8 cellular contexts compared by ENCODE assay signal in the genomic region with DNA sequence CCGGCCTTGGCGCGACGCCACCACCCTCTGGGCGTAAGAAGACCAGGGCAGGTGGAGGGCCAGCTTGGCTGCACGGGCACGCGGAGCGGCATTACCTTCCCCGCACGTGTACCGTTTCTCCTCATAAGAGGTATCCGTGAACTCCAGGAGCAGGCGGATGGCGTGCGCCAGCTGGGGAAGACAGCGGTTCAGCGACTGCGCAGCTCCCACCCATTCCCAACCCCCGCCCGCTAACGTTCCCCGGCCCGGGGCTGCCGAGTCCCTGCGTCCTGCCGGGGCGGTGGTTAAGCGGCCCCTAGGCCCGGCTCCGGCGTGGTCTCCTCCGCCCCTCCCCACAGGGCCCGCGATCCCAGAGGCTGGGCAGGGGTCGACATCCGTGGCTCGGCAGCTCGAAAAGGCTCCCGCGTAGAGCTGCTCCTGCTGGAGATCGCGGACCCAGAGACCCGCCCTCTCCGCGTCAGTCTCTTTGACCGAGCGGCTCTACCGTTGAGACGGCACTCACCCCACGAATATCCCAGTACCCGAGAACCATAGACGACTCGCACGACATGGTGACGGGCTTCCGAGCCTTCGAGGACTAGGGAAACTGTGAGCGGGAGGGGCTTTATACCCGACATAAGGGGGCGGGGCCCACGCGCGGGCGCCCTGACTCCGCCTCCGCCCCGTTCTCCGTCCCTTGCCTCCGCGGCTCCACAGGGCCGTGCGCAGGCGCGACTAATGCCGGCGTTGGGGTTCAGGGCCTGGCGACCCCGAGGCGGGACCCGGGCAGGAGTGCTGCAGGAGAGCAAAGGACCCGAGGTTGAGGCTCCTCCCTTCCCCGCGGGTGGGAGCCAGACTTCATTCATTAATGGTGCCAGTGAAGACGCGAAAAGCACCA. TPM values are rescaled to one million over a fixed set of nuclear protein-coding genes. Genes with fewer than 3 reads are reported as not detected.
DNase-seq lines count a peak whose midpoint lies in the region; ATAC-seq and TF ChIP-seq lines count a peak whose summit lies in the region.

No MANE protein-coding gene starts in this region.

- no peak for TF ChIP-seq CTCF in CD8-positive, alpha-beta T cell (IDR thresholded peaks at IDR 0.05)
- TF ChIP-seq CTCF in heart right ventricle (IDR thresholded peaks at IDR 0.05) (no peak), tibial nerve (IDR thresholded peaks at IDR 0.05) (no peak)

- WGBS in heart right ventricle, 2 donors: 1% methylated on average over 83 to 86 of the region's 86 CpGs
- 2% methylated on average over 69 of the region's 86 CpGs; no CpG with 5 or more reads in 1 of the 2 donors for WGBS in tibial nerve, 2 donors

- H3K27me3 ChIP-seq in CD8-positive, alpha-beta T cell (ENCODE audit: insufficient read depth, low read length): no peaks in the 10 kb centered on the region
- H3K27me3 ChIP-seq in adipocyte (replicated peaks; ENCODE audit: control insufficient read depth, insufficient read depth, low read length): peaks cover 12% of the 10 kb centered on the region
- peaks cover 0 to 15% (median 0%) of the 10 kb centered on the region in 7 donors for H3K27me3 ChIP-seq in heart right ventricle
- no peaks in the 10 kb centered on the region for H3K27me3 ChIP-seq in tibial nerve

- no peaks in the 10 kb centered on the region for H3K36me3 ChIP-seq in CD8-positive, alpha-beta T cell (ENCODE audit: insufficient read depth, low read length)
- H3K36me3 ChIP-seq in adipocyte (ENCODE audit: control insufficient read depth, insufficient read depth, low read length, severe bottlenecking) (peaks cover 6% of the 10 kb centered on the region), heart right ventricle (peaks cover 0 to 29% (median 12%) of the 10 kb centered on the region in 9 donors), tibial nerve (peaks cover 0 to 26% (median 0%) of the 10 kb centered on the region in 3 donors)

- intact Hi-C loops in CD8-positive, alpha-beta T cell (cut with DNase I, micrococcal nuclease): loop anchor here (1.0 to 5.0 kb wide), 6 partner anchors 53 to 258 kb away; a partner anchor contains a TSS
- intact Hi-C loops in heart right ventricle (cut with DNase I): loop anchor here in 2 of 10 donors (5.0 kb wide), 1 partner anchor 32 kb away; no protein-coding TSS in a partner anchor

- H3K4me1 ChIP-seq in CD8-positive, alpha-beta T cell (ENCODE audit: insufficient read depth, low read length): peaks cover 13% of the 10 kb centered on the region
- no peaks in the 10 kb centered on the region for H3K4me1 ChIP-seq in adipocyte (ENCODE audit: control insufficient read depth, insufficient read depth, low read length)
- H3K4me1 ChIP-seq in heart right ventricle: peaks cover 0 to 19% (median 13%) of the 10 kb centered on the region in 9 donors
- peaks cover 0 to 20% (median 2%) of the 10 kb centered on the region in 4 donors for H3K4me1 ChIP-seq in tibial nerve

- peak; percentile 97 for ATAC-seq in CD8-positive, alpha-beta T cell
- ATAC-seq in GM21528 (IDR thresholded peaks at IDR 0.05; ENCODE audit: low FRiP score, unreplicated experiment) (peak; percentile 64), T-cell (replicated peaks in 1 of 4) (peak; percentile 96 to 98 (median 97)), heart right ventricle (peak; percentile 95 to 99 (median 98))

- H3K27ac Mint-ChIP-seq in CD8-positive, alpha-beta T cell: peak overlapping the region; percentile 89
- peak overlapping the region; percentile 49 to 90 for H3K27ac Mint-ChIP-seq in T-cell

- H3K9ac ChIP-seq in adipocyte (ENCODE audit: low read length): peak overlapping the region; percentile 75

- H3K4me3 Mint-ChIP-seq in CD8-positive, alpha-beta T cell: peak overlapping the region; percentile 92
- H3K4me3 Mint-ChIP-seq in T-cell: peak overlapping the region; percentile 69 to 88 (median 85)

- peaks cover 3% of the 10 kb centered on the region for H3K27me3 Mint-ChIP-seq in CD8-positive, alpha-beta T cell (ENCODE audit: low read depth)
- H3K27me3 Mint-ChIP-seq in T-cell: peaks cover 0 to 12% of the 10 kb centered on the region in 2 donors

- DNase-seq in CD8-positive, alpha-beta T cell: peak; percentile 59 to 91 (median 78)
- DNase-seq in LoVo (ENCODE audit: low spot score) (peak; percentile 56), T-cell (peak; percentile 52 to 88 (median 76)), adipocyte (ENCODE audit: low read depth) (peak; percentile 92), heart right ventricle (peak; percentile 82 to 86), pons (ENCODE audit: low spot score) (peak; percentile 49), tibial nerve (ENCODE audit: low spot score in 2 of 2) (peak; percentile 61 to 73)

- peak overlapping the region; percentile 82 for H3K4me3 ChIP-seq in CD8-positive, alpha-beta T cell (ENCODE audit: low read depth, low read length)
- peak overlapping the region; percentile 83 for H3K4me3 ChIP-seq in adipocyte (ENCODE audit: low read length)
- peak overlapping the region; percentile 66 to 90 (median 76) for H3K4me3 ChIP-seq in heart right ventricle
- H3K4me3 ChIP-seq in tibial nerve: peak overlapping the region; percentile 63 to 82 (median 73)

- CTCF ChIA-PET in CD8-positive, alpha-beta T cell (lab: Charles Lee): interaction anchor here (1.3 to 1.7 kb wide), 3 partner anchors 100 to 245 kb away, joined by 3 to 5 read pairs (median 3); a partner anchor contains a TSS
- CTCF ChIA-PET in T-cell (lab: Charles Lee): interaction anchor here in 1 of 2 donors (2.1 kb wide), 1 partner anchor 100 kb away, joined by 6 read pairs; no protein-coding TSS in a partner anchor

- peak; percentile 34 to 91 for TF ChIP-seq POLR2A in tibial nerve (IDR thresholded peaks at IDR 0.05)

- POLR2A ChIA-PET in CD8-positive, alpha-beta T cell (lab: Charles Lee): interaction anchor here (0.8 to 1.2 kb wide), 3 partner anchors 10 to 192 kb away, joined by 4 to 5 read pairs (median 4); a partner anchor contains a TSS
- POLR2A ChIA-PET in T-cell (lab: Charles Lee): no interaction called here

- H3K4me1 Mint-ChIP-seq in CD8-positive, alpha-beta T cell (ENCODE audit: low read depth): peaks cover 15% of the 10 kb centered on the region
- peaks cover 11 to 15% (median 15%) of the 10 kb centered on the region in 3 donors for H3K4me1 Mint-ChIP-seq in T-cell

- peak overlapping the region; percentile 49 for H3K27ac ChIP-seq in CD8-positive, alpha-beta T cell (ENCODE audit: low read depth, low read length)
- H3K27ac ChIP-seq in heart right ventricle: peak overlapping the region; percentile 25 to 84 (median 74)
- H3K27ac ChIP-seq in tibial nerve: peak overlapping the region; percentile 76 to 88 (median 82)

- no peaks in the 10 kb centered on the region for H3K9me3 Mint-ChIP-seq in CD8-positive, alpha-beta T cell
- H3K9me3 Mint-ChIP-seq in T-cell: no peaks in the 10 kb centered on the region

- H3K9me3 ChIP-seq in CD8-positive, alpha-beta T cell (ENCODE audit: low read length): no peaks in the 10 kb centered on the region
- no peaks in the 10 kb centered on the region for H3K9me3 ChIP-seq in adipocyte (ENCODE audit: control insufficient read depth, low read length)
- no peaks in the 10 kb centered on the region for H3K9me3 ChIP-seq in heart right ventricle
- H3K9me3 ChIP-seq in tibial nerve: no peaks in the 10 kb centered on the region

- H3K36me3 Mint-ChIP-seq in CD8-positive, alpha-beta T cell: peaks cover 18% of the 10 kb centered on the region
- H3K36me3 Mint-ChIP-seq in T-cell: peaks cover 4% of the 10 kb centered on the region

- TF ChIP-seq EP300 in tibial nerve (IDR thresholded peaks at IDR 0.05): peak in 1 of 2 donors; percentile 91

RNA-seq across cellular contexts. Expression of a gene that starts 0.9 kb away (rescaled TPM):
- 10 to 100 TPM; 11.6 to 12.2 TPM for total RNA-seq in CD8-positive, alpha-beta T cell
- 10 to 100 TPM in 4 of 5 donors, 1 to 10 TPM in 1; 8.4 to 17.1 (median 10.3) TPM for total RNA-seq in T-cell
- total RNA-seq in heart right ventricle: 100 to 1,000 TPM in 5 of 10 donors, 10 to 100 TPM in 5; 51.8 to 289 (median 99.3) TPM
- 100 to 1,000 TPM in 1 of 2 donors, 10 to 100 TPM in 1; 49.0 to 129 TPM for polyA plus RNA-seq in heart right ventricle
- total RNA-seq in tibial nerve: 100 to 1,000 TPM in 1 of 4 donors, 10 to 100 TPM in 3; 37.2 to 134 (median 79.7) TPM

RNA-seq across cellular contexts. Expression of a gene that starts 23.7 kb away (rescaled TPM):
- not detected for total RNA-seq in CD8-positive, alpha-beta T cell
- total RNA-seq in T-cell: under 1 TPM in 2 of 5 donors, not detected in 3; 0.47 to 0.49 TPM
- total RNA-seq in heart right ventricle: under 1 TPM in 3 of 10 donors, not detected in 7; 0.49 to 0.61 (median 0.56) TPM
- not detected for polyA plus RNA-seq in heart right ventricle
- total RNA-seq in tibial nerve: not detected

RNA-seq across cellular contexts. Expression of a gene that starts 27.9 kb away (rescaled TPM):
- total RNA-seq in CD8-positive, alpha-beta T cell: under 1 TPM; 0.11 to 0.54 TPM
- total RNA-seq in T-cell: under 1 TPM; 0.12 to 0.63 (median 0.23) TPM
- total RNA-seq in heart right ventricle: 1 to 10 TPM in 9 of 10 donors, under 1 TPM in 1; 0.93 to 3.2 (median 2.0) TPM
- 1 to 10 TPM in 1 of 2 donors, under 1 TPM in 1; 0.86 to 2.9 TPM for polyA plus RNA-seq in heart right ventricle
- 1 to 10 TPM; 1.1 to 9.2 (median 2.8) TPM for total RNA-seq in tibial nerve

RNA-seq across cellular contexts. Expression of a gene that starts 52.4 kb away (rescaled TPM):
- total RNA-seq in CD8-positive, alpha-beta T cell: 10 to 100 TPM; 11.5 to 14.0 TPM
- total RNA-seq in T-cell (10 to 100 TPM in 4 of 5 donors, under 1 TPM in 1; 0.44 to 50.3 (median 30.7) TPM), heart right ventricle (10 to 100 TPM in 6 of 10 donors, not detected in 4; 28.7 to 57.7 (median 36.9) TPM), tibial nerve (10 to 100 TPM in 1 of 4 donors, not detected in 3; 14.1 TPM)
- 10 to 100 TPM in 1 of 2 donors, under 1 TPM in 1; 0.19 to 39.6 TPM for polyA plus RNA-seq in heart right ventricle

Comparison
In these comparisons a context has a peak if more than half of its experiments do, and no peak if none do; other contexts are left out.
1. Peak in every context shown above with its lines: DNase-seq, ATAC-seq, H3K4me3 ChIP-seq and H3K27ac ChIP-seq.